In the genomic region with DNA sequence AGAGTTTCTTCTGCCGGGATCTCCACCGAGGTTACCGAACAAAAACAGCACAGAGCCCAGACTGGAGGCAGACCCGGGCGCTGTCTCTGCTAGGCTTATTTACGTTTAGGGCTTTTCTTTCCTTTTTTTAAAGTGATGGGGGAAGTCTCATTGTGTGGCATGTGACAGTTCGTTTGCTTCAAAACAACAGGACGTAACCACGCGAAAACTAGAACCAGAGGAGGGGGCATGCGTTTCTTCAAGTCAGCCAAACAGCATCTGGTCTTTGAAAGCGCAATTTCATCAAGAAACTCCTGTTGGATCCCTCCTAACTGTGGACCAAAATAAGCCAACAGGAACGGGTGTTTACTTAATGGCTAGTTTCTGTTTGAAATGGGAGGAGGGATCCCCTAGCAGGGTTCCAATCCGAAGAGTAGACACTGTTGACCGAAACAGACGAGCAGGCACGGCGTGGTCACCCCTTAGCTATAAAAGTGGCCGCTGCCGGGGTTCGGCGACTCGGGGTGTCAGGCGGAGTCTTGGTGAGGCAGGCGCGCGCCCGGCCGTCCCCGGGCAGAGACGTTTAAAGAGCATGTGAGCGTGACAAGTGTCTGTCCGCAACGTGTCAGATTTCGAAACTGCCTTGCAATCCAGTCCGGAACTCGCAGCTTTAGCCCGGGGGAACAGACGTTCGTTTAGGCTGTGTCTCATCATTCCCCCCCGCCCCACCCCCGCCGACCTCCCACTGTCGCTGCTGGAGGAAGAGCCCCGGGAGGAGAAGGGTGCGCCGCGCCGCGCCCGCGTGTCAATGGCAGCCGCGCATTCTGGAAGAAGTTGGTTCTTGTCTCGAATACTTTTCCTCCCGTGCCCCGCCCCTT, we compare ENCODE assay signal across 8 cellular contexts. TPM values are rescaled to one million over a fixed set of nuclear protein-coding genes. Genes with fewer than 3 reads are reported as not detected.
DNase-seq lines count a peak whose midpoint lies in the region; ATAC-seq and TF ChIP-seq lines count a peak whose summit lies in the region.

No MANE protein-coding gene starts in this region.

- peaks cover 15% of the 10 kb centered on the region for H3K36me3 ChIP-seq in RWPE2 (ENCODE audit: low read depth)
- no peaks in the 10 kb centered on the region for H3K36me3 ChIP-seq in neutrophil

- intact Hi-C loops in CD4-positive, alpha-beta T cell (cut with DNase I, micrococcal nuclease), result loop anchor here (1.0 to 10.0 kb wide), 5 partner anchors 145 to 792 kb away; a partner anchor contains a TSS

- ATAC-seq in CD4-positive, alpha-beta T cell (ENCODE audit: poor library complexity), result peak; percentile 53
- ATAC-seq in GM19397 (IDR thresholded peaks at IDR 0.05; ENCODE audit: unreplicated experiment) (peak; percentile 53), HG03571 (IDR thresholded peaks at IDR 0.05; ENCODE audit: unreplicated experiment) (peak; percentile 40), RWPE2 (ENCODE audit: low read depth) (peak; percentile 11)

- H3K27ac ChIP-seq in CD4-positive, alpha-beta T cell (ENCODE audit: low read depth, low read length), result peak overlapping the region; percentile 98
- H3K27ac ChIP-seq in RWPE2 (ENCODE audit: poor library complexity, severe bottlenecking) (peak overlapping the region; percentile 93), neutrophil (peak overlapping the region; percentile 93)

- peak overlapping the region; percentile 95 for H3K4me3 Mint-ChIP-seq in CD4-positive, alpha-beta T cell

- H3K4me3 ChIP-seq in RWPE2 (ENCODE audit: severe bottlenecking), result peak overlapping the region; percentile 92
- peak overlapping the region; percentile 99 for H3K4me3 ChIP-seq in fibroblast of villous mesenchyme (ENCODE audit: low read depth, low read length)
- H3K4me3 ChIP-seq in neutrophil (ENCODE audit: low read depth in 1 of 2, low read length in 1 of 2), result peak overlapping the region; percentile 80 to 93

- peaks cover 42% of the 10 kb centered on the region for H3K36me3 Mint-ChIP-seq in CD4-positive, alpha-beta T cell (ENCODE audit: low read depth)

- peaks cover 5% of the 10 kb centered on the region for H3K27me3 Mint-ChIP-seq in CD4-positive, alpha-beta T cell

- no peaks in the 10 kb centered on the region for H3K9me3 Mint-ChIP-seq in CD4-positive, alpha-beta T cell

- no peaks in the 10 kb centered on the region for H3K9me3 ChIP-seq in CD4-positive, alpha-beta T cell (ENCODE audit: control insufficient read depth, low read length)
- H3K9me3 ChIP-seq in RWPE2 (ENCODE audit: severe bottlenecking) (no peaks in the 10 kb centered on the region), neutrophil (no peaks in the 10 kb centered on the region)

- H3K4me1 ChIP-seq in RWPE2 (ENCODE audit: insufficient read depth, poor library complexity, severe bottlenecking), result peaks cover 10% of the 10 kb centered on the region
- H3K4me1 ChIP-seq in neutrophil (ENCODE audit: control insufficient read depth in 1 of 2, insufficient read depth in 1 of 2, low read depth in 1 of 2, low read length in 1 of 2), result peaks cover 45 to 47% of the 10 kb centered on the region in 2 experiments

- CTCF ChIA-PET in CD4-positive, alpha-beta T cell (lab: Charles Lee), result interaction anchor here (1.5 to 3.7 kb wide), 3 partner anchors 145 to 152 kb away, joined by 5 to 17 read pairs (median 15); no protein-coding TSS in a partner anchor

- POLR2A ChIA-PET in CD4-positive, alpha-beta T cell (lab: Charles Lee), result interaction anchor here (0.7 to 9.4 kb wide), 29 partner anchors 11 to 1846 kb away, joined by 3 to 123 read pairs (median 6); a partner anchor contains a TSS

- H3K27me3 ChIP-seq in CD4-positive, alpha-beta T cell (ENCODE audit: control insufficient read depth, insufficient read depth, low read length), result no peaks in the 10 kb centered on the region
- H3K27me3 ChIP-seq in RWPE2 (ENCODE audit: insufficient read depth, poor library complexity, severe bottlenecking) (no peaks in the 10 kb centered on the region), neutrophil (peaks cover 32% of the 10 kb centered on the region)

- peak overlapping the region; percentile 99 for H3K27ac Mint-ChIP-seq in CD4-positive, alpha-beta T cell

- peaks cover 54% of the 10 kb centered on the region for H3K4me1 Mint-ChIP-seq in CD4-positive, alpha-beta T cell (ENCODE audit: low read depth)

- DNase-seq in CD4-positive, alpha-beta T cell, result peak; percentile 69 to 82 (median 74)
- DNase-seq in RWPE2 (ENCODE audit: low spot score) (peak; percentile 93), fibroblast of villous mesenchyme (ENCODE audit: low read depth) (peak; percentile 97), superior temporal gyrus (ENCODE audit: extremely low spot score) (peak; percentile 72)
- peak; percentile 70 for DNase-seq in activated effector memory CD4-positive, alpha-beta T cell treated with Interleukin-2 at 50 U/mL for 16 hours

- TF ChIP-seq CTCF in CD4-positive, alpha-beta T cell (IDR thresholded peaks at IDR 0.05), result no peak
- TF ChIP-seq CTCF in RWPE2 (IDR thresholded peaks at IDR 0.05; ENCODE audit: poor library complexity, severe bottlenecking) (no peak), fibroblast of villous mesenchyme (IDR thresholded peaks at IDR 0.05; ENCODE audit: insufficient read depth, low read depth, low read length) (no peak), neutrophil (IDR thresholded peaks at IDR 0.05) (no peak)

RNA-seq across cellular contexts. Expression of a gene that starts 0.9 kb away (rescaled TPM):
- 10 to 100 TPM; 54.6 to 55.4 TPM for total RNA-seq in CD4-positive, alpha-beta T cell
- 114 and 136 TPM in 2 replicates for total RNA-seq in fibroblast of villous mesenchyme

Comparison
In these comparisons a context has a peak if more than half of its experiments do, and no peak if none do; other contexts are left out.
1. Peak in every context shown above with its lines: DNase-seq, ATAC-seq, H3K4me3 ChIP-seq and H3K27ac ChIP-seq.